In genomic region chr2:120512321-120512710, GRCh38 we compare ENCODE assay signal across 1 cellular context.
TF ChIP-seq lines count a peak whose summit lies in the region.

No MANE protein-coding gene starts in this region.

TF ChIP-seq in GM23338, 12 proteins besides CTCF, POLR2A, EP300 and RAD21:
- TF ChIP-seq JUNB (IDR thresholded peaks at IDR 0.05; ENCODE audit: unreplicated experiment) (no peak), REST (IDR thresholded peaks at IDR 0.05; ENCODE audit: unreplicated experiment) (no peak), EZH2 (IDR thresholded peaks at IDR 0.05; ENCODE audit: low read depth, unreplicated experiment) (no peak)
